In genomic region chr2:73700661-73701447, GRCh38 we compare ENCODE assay signal across 25 cellular contexts. TPM values are rescaled to one million over a fixed set of nuclear protein-coding genes. Genes with fewer than 3 reads are reported as not detected.
DNase-seq lines count a peak whose midpoint lies in the region; ATAC-seq and TF ChIP-seq lines count a peak whose summit lies in the region.
"Had no signal": no experiment of that assay in that cellular context is flagged by ENCODE, and none has a peak within 500 bp of the region (broad histone marks: within the 10 kb centered on the region; RNA-seq: fewer than 3 reads in every experiment).

No MANE protein-coding gene starts in this region.

- H3K4me3 ChIP-seq in adrenal gland (no peak overlapping the region), right cardiac atrium (ENCODE audit: low read length) (no peak overlapping the region), prostate gland (no peak overlapping the region)
- H3K4me3 ChIP-seq: dorsolateral prefrontal cortex, GM23338, MG63 had no signal

- WGBS in adrenal gland, 4 donors, result 60 to 85% (median 73%) methylated on average over 9 to 23 of the region's 23 CpGs
- WGBS in right cardiac atrium, result 51% methylated on average over 23 of the region's 23 CpGs
- WGBS in prostate gland, result 82% methylated on average over 23 of the region's 23 CpGs

- H3K27ac Mint-ChIP-seq in activated CD8-positive, alpha-beta memory T cell treated with anti-CD3 and anti-CD28 coated beads, Interleukin-2, amount 10 ng/mL, durations not matched to agents 7 days and 5 days, result no peak overlapping the region
- H3K27ac Mint-ChIP-seq: GM23338, IgD-negative memory B cell, T-cell had no signal

- H3K27me3 ChIP-seq in adrenal gland (no peaks in the 10 kb centered on the region), right cardiac atrium (ENCODE audit: control insufficient read depth, insufficient read depth) (no peaks in the 10 kb centered on the region), prostate gland (replicated peaks; ENCODE audit: insufficient read depth) (no peaks in the 10 kb centered on the region)
- H3K27me3 ChIP-seq: dorsolateral prefrontal cortex, foreskin keratinocyte, MG63 had no signal

- no peaks in the 10 kb centered on the region for H3K4me1 Mint-ChIP-seq in activated CD8-positive, alpha-beta memory T cell treated with anti-CD3 and anti-CD28 coated beads, Interleukin-2, amount 10 ng/mL, durations not matched to agents 7 days and 5 days
- H3K4me1 Mint-ChIP-seq: GM23338, IgD-negative memory B cell, T-cell had no signal

- DNase-seq in CD1c-positive myeloid dendritic cell (ENCODE audit: extremely low spot score) (peak; percentile 19), adrenal gland (peak in 5 of 7 donors; percentile 19 to 65 (median 34)), right cardiac atrium (peak in 1 of 3 donors; percentile 56), prostate gland (ENCODE audit: low spot score) (no peak), NCI-H2029 (lab: John Stamatoyannopoulos, UW) (no peak)
- no peak for DNase-seq in activated CD8-positive, alpha-beta memory T cell treated with anti-CD3 and anti-CD28 coated beads, Interleukin-2, amount 10 ng/mL, durations not matched to agents 7 days and 5 days
- DNase-seq: activated CD4-positive, alpha-beta T cell treated with anti-CD3 and anti-CD28 coated beads, Interleukin-2, amount 50 U/mL, for 48 hours; activated effector memory CD4-positive, alpha-beta T cell treated with anti-CD3 and anti-CD28 coated beads, Interleukin-2, amount 50 U/mL, for 16 hours; C1 segment of cervical spinal cord; DMS 273 treated with DMSO at 0.1 percent for 48 hours; foreskin keratinocyte; kidney glomerular epithelial cell; MG63; SHP77; stimulated activated CD4-positive, alpha-beta T cell treated with anti-CD3 and anti-CD28 coated beads, Interleukin-12 subunit alpha, Interleukin-12 subunit beta, amount 100 ng/mL, for 4 hours; T-cell; WERI-Rb-1 had no signal

- peaks cover 0 to 18% of the 10 kb centered on the region in 2 donors for H3K4me1 ChIP-seq in adrenal gland (replicated peaks in 1 of 2)
- no peaks in the 10 kb centered on the region for H3K4me1 ChIP-seq in right cardiac atrium (ENCODE audit: control insufficient read depth, insufficient read depth, low read length)
- peaks cover 9% of the 10 kb centered on the region for H3K4me1 ChIP-seq in prostate gland (replicated peaks)
- H3K4me1 ChIP-seq: foreskin keratinocyte had no signal

- TF ChIP-seq POLR2A in adrenal gland (IDR thresholded peaks at IDR 0.05), result no peak
- TF ChIP-seq POLR2A in prostate gland (IDR thresholded peaks at IDR 0.05), result no peak

- H3K36me3 Mint-ChIP-seq in activated CD8-positive, alpha-beta memory T cell treated with anti-CD3 and anti-CD28 coated beads, Interleukin-2, amount 10 ng/mL, durations not matched to agents 7 days and 5 days, result no peaks in the 10 kb centered on the region

- H3K4me3 Mint-ChIP-seq in activated CD8-positive, alpha-beta memory T cell treated with anti-CD3 and anti-CD28 coated beads, Interleukin-2, amount 10 ng/mL, durations not matched to agents 7 days and 5 days, result no peak overlapping the region
- H3K4me3 Mint-ChIP-seq: GM23338, IgD-negative memory B cell, T-cell had no signal

- CTCF ChIA-PET in activated CD8-positive, alpha-beta memory T cell treated with anti-CD3 and anti-CD28 coated beads, Interleukin-2, amount 10 ng/mL, durations not matched to agents 7 days and 5 days (lab: Charles Lee), result no interaction called here

- intact Hi-C loops in adrenal gland (cut with DNase I) (no loop called here), right cardiac atrium (cut with DNase I) (no loop called here), prostate gland (cut with DNase I) (no loop called here)

- ATAC-seq in right cardiac atrium (peak; percentile 75), HG02840 (IDR thresholded peaks at IDR 0.05; ENCODE audit: low FRiP score, unreplicated experiment) (no peak), GM21786 (IDR thresholded peaks at IDR 0.05; ENCODE audit: unreplicated experiment) (no peak)
- ATAC-seq in activated CD8-positive, alpha-beta memory T cell treated with anti-CD3 and anti-CD28 coated beads, Interleukin-2, amount 10 ng/mL, durations not matched to agents 7 days and 5 days, result no peak
- ATAC-seq: foreskin keratinocyte, GM23338, T-cell had no signal

- TF ChIP-seq CTCF in adrenal gland (IDR thresholded peaks at IDR 0.05), result no peak
- TF ChIP-seq CTCF in prostate gland (IDR thresholded peaks at IDR 0.05), result no peak

- H3K36me3 ChIP-seq in adrenal gland (replicated peaks in 1 of 2) (no peaks in the 10 kb centered on the region), prostate gland (no peaks in the 10 kb centered on the region)
- H3K36me3 ChIP-seq: MG63, WERI-Rb-1 had no signal

- H3K9me3 Mint-ChIP-seq in activated CD8-positive, alpha-beta memory T cell treated with anti-CD3 and anti-CD28 coated beads, Interleukin-2, amount 10 ng/mL, durations not matched to agents 7 days and 5 days (ENCODE audit: low read depth), result no peaks in the 10 kb centered on the region
- H3K9me3 Mint-ChIP-seq: T-cell had no signal

- H3K27me3 Mint-ChIP-seq in activated CD8-positive, alpha-beta memory T cell treated with anti-CD3 and anti-CD28 coated beads, Interleukin-2, amount 10 ng/mL, durations not matched to agents 7 days and 5 days, result peaks cover 4% of the 10 kb centered on the region

- H3K27ac ChIP-seq in adrenal gland (peak overlapping the region in 4 of 5 donors; percentile 26 to 80 (median 54)), right cardiac atrium (ENCODE audit: low read length) (peak overlapping the region; percentile 18), prostate gland (peak overlapping the region; percentile 45 to 66)
- H3K27ac ChIP-seq: dorsolateral prefrontal cortex, foreskin keratinocyte, WERI-Rb-1 had no signal

- H3K9me3 ChIP-seq in adrenal gland (replicated peaks in 1 of 3) (no peaks in the 10 kb centered on the region), right cardiac atrium (ENCODE audit: control insufficient read depth, low read length) (no peaks in the 10 kb centered on the region), prostate gland (no peaks in the 10 kb centered on the region)
- H3K9me3 ChIP-seq: MG63 had no signal

RNA-seq across cellular contexts. Expression of gene TPRKB, which starts 36.3 kb away (rescaled TPM):
- total RNA-seq in adrenal gland (10 to 100 TPM; 17.2 to 37.6 (median 20.9) TPM), right cardiac atrium (10 to 100 TPM; 19.2 to 30.2 (median 26.2) TPM), prostate gland (10 to 100 TPM; 26.9 to 54.0 TPM)
- polyA plus RNA-seq in adrenal gland (10 to 100 TPM; 50.9 to 67.2 (median 62.2) TPM), right cardiac atrium (74.1 TPM)
- 10 to 100 TPM; 36.0 to 36.7 TPM for total RNA-seq in activated CD8-positive, alpha-beta memory T cell treated with anti-CD3 and anti-CD28 coated beads, Interleukin-2, amount 10 ng/mL, durations not matched to agents 7 days and 5 days

RNA-seq across cellular contexts. Expression of gene NAT8, which starts 58.6 kb away (rescaled TPM):
- total RNA-seq in adrenal gland (under 1 TPM in 3 of 8 donors, not detected in 5; 0.50 to 0.96 (median 0.71) TPM), right cardiac atrium (not detected), prostate gland (not detected)
- polyA plus RNA-seq in adrenal gland (1 to 10 TPM in 1 of 3 donors, under 1 TPM in 1, not detected in 1; 0.10 to 1.2 TPM), right cardiac atrium (not detected)
- not detected for total RNA-seq in activated CD8-positive, alpha-beta memory T cell treated with anti-CD3 and anti-CD28 coated beads, Interleukin-2, amount 10 ng/mL, durations not matched to agents 7 days and 5 days
- total RNA-seq: epithelial cell of proximal tubule, foreskin keratinocyte, GM23338, T-cell had no signal
- polyA plus RNA-seq: adipose tissue, foreskin keratinocyte, GM23338, IgD-negative memory B cell, neural cell had no signal

Comparison
In these comparisons a context has a peak if more than half of its experiments do, and no peak if none do; other contexts are left out.
1. DNase-seq: peak in CD1c-positive myeloid dendritic cell (single experiment) and adrenal gland (5 of 7); none in prostate gland (single experiment), activated CD8-positive, alpha-beta memory T cell treated with anti-CD3 and anti-CD28 coated beads, Interleukin-2, amount 10 ng/mL, durations not matched to agents 7 days and 5 days (single experiment) and NCI-H2029 (single experiment).
2. ATAC-seq: peak in right cardiac atrium (2 of 2); none in activated CD8-positive, alpha-beta memory T cell treated with anti-CD3 and anti-CD28 coated beads, Interleukin-2, amount 10 ng/mL, durations not matched to agents 7 days and 5 days (single experiment), HG02840 (single experiment) and GM21786 (single experiment).
3. Peak in every context shown above with its lines, with median percentiles within 50 percentile points of each other: H3K27ac ChIP-seq.